In the genomic region with DNA sequence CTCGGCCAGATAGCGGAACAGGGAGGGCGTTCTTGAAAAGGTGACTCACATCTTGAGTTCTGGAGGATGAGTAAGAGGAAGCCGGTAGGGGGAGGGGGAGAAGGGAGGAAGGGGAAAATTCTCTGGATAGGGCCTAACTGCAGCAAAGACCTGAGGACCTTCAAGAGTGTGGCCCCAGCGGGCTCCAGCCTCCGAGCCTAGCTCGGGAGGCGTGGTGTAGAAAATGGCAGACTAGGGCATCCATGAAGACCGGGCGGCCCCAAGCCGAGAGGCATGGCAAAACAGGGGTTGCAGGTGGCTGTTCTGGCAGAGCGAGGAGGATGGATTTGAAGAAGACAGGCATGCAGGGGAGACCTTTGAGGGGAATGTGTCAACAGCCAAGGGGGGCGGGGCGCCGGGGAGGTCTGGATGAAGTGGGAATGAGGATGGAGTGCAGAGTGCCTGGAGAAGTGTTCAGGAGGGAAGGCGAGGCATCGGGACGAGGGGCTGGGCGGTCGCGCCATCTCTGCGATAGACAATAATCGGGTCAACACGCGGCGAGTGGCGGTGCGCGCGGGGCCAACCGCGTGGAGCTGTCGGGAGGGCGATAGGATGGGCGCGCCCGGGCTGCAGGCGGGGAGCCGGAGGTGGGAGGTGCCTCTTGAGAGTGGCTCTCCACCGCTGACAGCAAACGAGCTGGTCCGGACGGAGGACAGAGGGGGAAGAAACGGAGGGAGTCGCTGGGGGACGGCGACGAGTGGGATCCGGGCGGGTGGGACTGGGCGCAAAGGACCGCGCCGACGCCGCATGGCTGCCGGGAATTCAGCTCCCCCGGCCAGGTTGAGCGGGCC, we compare ENCODE assay signal across 8 cellular contexts. TPM values are rescaled to one million over a fixed set of nuclear protein-coding genes. Genes with fewer than 3 reads are reported as not detected.
DNase-seq lines count a peak whose midpoint lies in the region; ATAC-seq, FAIRE-seq and TF ChIP-seq lines count a peak whose summit lies in the region.

No MANE protein-coding gene starts in this region.

- peaks cover 15 to 17% of the 10 kb centered on the region in 2 donors for H3K27me3 Mint-ChIP-seq in CD4-positive, alpha-beta memory T cell

- no peak for FAIRE-seq in bronchial epithelial cell (lab: Jason Lieb, UNC)
- FAIRE-seq in keratinocyte (lab: Jason Lieb, UNC) = peak; percentile 67

- H3K4me3 ChIP-seq in CD4-positive, alpha-beta memory T cell (ENCODE audit: low read length in 2 of 2) = peak overlapping the region; percentile 40 to 57
- H3K4me3 ChIP-seq in WERI-Rb-1 (ENCODE audit: low read depth, low read length) (peak overlapping the region; percentile 45), bronchial epithelial cell (ENCODE audit: low read depth, low read length) (peak overlapping the region; percentile 41), keratinocyte (ENCODE audit: control insufficient read depth in 2 of 3, extremely low read depth in 1 of 3, insufficient read depth in 2 of 3, low read depth in 1 of 3, low read length in 3 of 3) (peak overlapping the region; percentile 39 to 69 (median 62))

- peaks cover 25% of the 10 kb centered on the region for H3K4me1 ChIP-seq in CD4-positive, alpha-beta memory T cell (ENCODE audit: insufficient read depth, low read length)
- peaks cover 34% of the 10 kb centered on the region for H3K4me1 ChIP-seq in keratinocyte (ENCODE audit: control insufficient read depth, extremely low read depth, insufficient read depth, low read length)

- H3K27me3 ChIP-seq in CD4-positive, alpha-beta memory T cell (ENCODE audit: insufficient read depth, low read length) = peaks cover 6% of the 10 kb centered on the region
- peaks cover 7% of the 10 kb centered on the region for H3K27me3 ChIP-seq in WERI-Rb-1 (ENCODE audit: insufficient read depth, low read depth, severe bottlenecking)
- H3K27me3 ChIP-seq in bronchial epithelial cell (ENCODE audit: control insufficient read depth, insufficient read depth, low read length) = no peaks in the 10 kb centered on the region
- no peaks in the 10 kb centered on the region for H3K27me3 ChIP-seq in keratinocyte (ENCODE audit: control insufficient read depth, extremely low read depth, insufficient read depth, low read length)

- H3K9ac ChIP-seq in keratinocyte (ENCODE audit: control insufficient read depth, extremely low read depth, insufficient read depth, low read length) = peak overlapping the region; percentile 64

- peak overlapping the region in 6 of 7 donors; percentile 28 to 92 (median 80) for H3K27ac Mint-ChIP-seq in CD4-positive, alpha-beta memory T cell

- TF ChIP-seq CTCF in WERI-Rb-1 (IDR thresholded peaks at IDR 0.05; ENCODE audit: low read depth, low read length) (no peak), bronchial epithelial cell (IDR thresholded peaks at IDR 0.05; ENCODE audit: insufficient read depth, low read length, severe bottlenecking) (no peak), keratinocyte (optimal IDR thresholded peaks at IDR 0.05 in 1 of 3, IDR thresholded peaks at IDR 0.05 in 1 of 3, conservative IDR thresholded peaks at IDR 0.05 in 1 of 3; ENCODE audit: extremely low read depth in 1 of 3, insufficient read depth in 2 of 3, low read length in 3 of 3) (no peak)

- H3K27ac ChIP-seq in CD4-positive, alpha-beta memory T cell (ENCODE audit: low read depth, low read length) = no peak overlapping the region
- H3K27ac ChIP-seq in WERI-Rb-1 = no peak overlapping the region
- H3K27ac ChIP-seq in keratinocyte (ENCODE audit: control insufficient read depth, insufficient read depth, low read length) = peak overlapping the region; percentile 65

- H3K79me2 ChIP-seq in keratinocyte (ENCODE audit: control insufficient read depth, insufficient read depth, low read length) = no peaks in the 10 kb centered on the region

- POLR2A ChIA-PET in CD4-positive, alpha-beta memory T cell (lab: Charles Lee; ENCODE audit: partially characterized antibody) = interaction anchor here (0.7 to 2.0 kb wide), 6 partner anchors 58 to 320 kb away, joined by 3 to 6 read pairs (median 3); a partner anchor contains a TSS

- peaks cover 0 to 6% (median under 1%) of the 10 kb centered on the region in 8 donors for H3K9me3 Mint-ChIP-seq in CD4-positive, alpha-beta memory T cell

- CTCF ChIA-PET in CD4-positive, alpha-beta memory T cell (lab: Charles Lee; ENCODE audit: partially characterized antibody) = interaction anchor here (0.6 to 10.1 kb wide), 26 partner anchors 8 to 323 kb away, joined by 3 to 279 read pairs (median 4); no protein-coding TSS in a partner anchor

- H3K9me3 ChIP-seq in CD4-positive, alpha-beta memory T cell (ENCODE audit: control insufficient read depth in 1 of 2, low read length in 2 of 2) = no peaks in the 10 kb centered on the region
- peaks cover 8% of the 10 kb centered on the region for H3K9me3 ChIP-seq in WERI-Rb-1 (ENCODE audit: severe bottlenecking)
- no peaks in the 10 kb centered on the region for H3K9me3 ChIP-seq in keratinocyte (ENCODE audit: control insufficient read depth, low read depth, low read length)

- no peaks in the 10 kb centered on the region for H4K20me1 ChIP-seq in keratinocyte (ENCODE audit: control insufficient read depth, extremely low read depth, insufficient read depth, low read length)

- ATAC-seq in HG02610 (IDR thresholded peaks at IDR 0.05; ENCODE audit: unreplicated experiment) (no peak), GM21515 (IDR thresholded peaks at IDR 0.05; ENCODE audit: unreplicated experiment) (no peak)

- peaks cover 14 to 38% (median 20%) of the 10 kb centered on the region in 4 donors for H3K4me1 Mint-ChIP-seq in CD4-positive, alpha-beta memory T cell

- no peaks in the 10 kb centered on the region for H3K9me1 ChIP-seq in keratinocyte (ENCODE audit: control insufficient read depth, extremely low read depth, insufficient read depth, low read length)

- DNase-seq in CD4-positive, alpha-beta memory T cell = peak; percentile 18 to 66 (median 36)
- DNase-seq in LoVo (ENCODE audit: low spot score) (peak; percentile 69), WERI-Rb-1 (peak; percentile 56), bronchial epithelial cell (ENCODE audit: low read depth) (peak; percentile 84), keratinocyte (ENCODE audit: low read depth, low spot score) (peak; percentile 73)
- DNase-seq in stimulated activated CD4-positive, alpha-beta T cell treated with anti-CD3 and anti-CD28 coated beads, Interleukin-15, amount 100 ng/mL, for 48 hours (ENCODE audit: low read depth in 2 of 2) = peak; percentile 39 to 40

- H3K36me3 ChIP-seq in CD4-positive, alpha-beta memory T cell (ENCODE audit: insufficient read depth, low read length) = no peaks in the 10 kb centered on the region
- no peaks in the 10 kb centered on the region for H3K36me3 ChIP-seq in WERI-Rb-1
- H3K36me3 ChIP-seq in bronchial epithelial cell (ENCODE audit: control insufficient read depth, insufficient read depth, low read length) = no peaks in the 10 kb centered on the region
- H3K36me3 ChIP-seq in keratinocyte (ENCODE audit: control insufficient read depth in 2 of 2, extremely low read depth in 1 of 2, insufficient read depth in 2 of 2, low read length in 2 of 2) = no peaks in the 10 kb centered on the region

- peak overlapping the region; percentile 81 to 96 (median 88) for H3K4me3 Mint-ChIP-seq in CD4-positive, alpha-beta memory T cell

- peak overlapping the region; percentile 72 for H2AFZ ChIP-seq in keratinocyte (ENCODE audit: control insufficient read depth, low read length)

- intact Hi-C loops in CD4-positive, alpha-beta memory T cell (cut with micrococcal nuclease) = loop anchor here (2.0 kb wide), 1 partner anchor 273 kb away; no protein-coding TSS in a partner anchor

- dilution Hi-C loops in keratinocyte (cut with MboI; ENCODE audit: extremely low pct_ligation_motif_present, low sequenced_read_pairs) = no loop called here

- no peaks in the 10 kb centered on the region for H3K36me3 Mint-ChIP-seq in CD4-positive, alpha-beta memory T cell

- peak overlapping the region; percentile 86 for H3K4me2 ChIP-seq in keratinocyte (ENCODE audit: control insufficient read depth, extremely low read depth, insufficient read depth, low read depth, low read length)

RNA-seq across cellular contexts. Expression of a gene that starts 40.0 kb away (rescaled TPM):
- total RNA-seq in CD4-positive, alpha-beta memory T cell = not detected
- not detected for polyA plus RNA-seq in CD4-positive, alpha-beta memory T cell
- 0.13 and 0.53 TPM in 2 replicates for total RNA-seq in bronchial epithelial cell
- polyA plus RNA-seq in keratinocyte = 0.06 to 0.19 TPM in 2 of 3 replicates, not detected in the other
- 0.65 TPM for polyA plus RNA-seq in keratinocyte (2011; ENCODE audit: low read depth)
- polyA plus RNA-seq in keratinocyte (2011; cell fraction: cytosol; rRNA removed) = 0.06 and 0.18 TPM in 2 replicates
- polyA plus RNA-seq in keratinocyte (2011; cell fraction: nucleus; rRNA removed) = 0.31 TPM in 2 replicates
- polyA plus RNA-seq in keratinocyte (2012; ENCODE audit: low replicate concordance) = 0.18 and 0.23 TPM in 2 replicates
- 3.4 TPM in 1 of 3 replicates, not detected in the others for polyA minus RNA-seq in keratinocyte
- polyA minus RNA-seq in keratinocyte (2011; cell fraction: cytosol; rRNA and poly(A)+ RNA removed) = 1.9 TPM
- 0.70 TPM in 1 of 2 replicates, not detected in the other for polyA minus RNA-seq in keratinocyte (2011; cell fraction: nucleus; rRNA and poly(A)+ RNA removed)
